15 cellular contexts compared by ENCODE assay signal in the genomic region with DNA sequence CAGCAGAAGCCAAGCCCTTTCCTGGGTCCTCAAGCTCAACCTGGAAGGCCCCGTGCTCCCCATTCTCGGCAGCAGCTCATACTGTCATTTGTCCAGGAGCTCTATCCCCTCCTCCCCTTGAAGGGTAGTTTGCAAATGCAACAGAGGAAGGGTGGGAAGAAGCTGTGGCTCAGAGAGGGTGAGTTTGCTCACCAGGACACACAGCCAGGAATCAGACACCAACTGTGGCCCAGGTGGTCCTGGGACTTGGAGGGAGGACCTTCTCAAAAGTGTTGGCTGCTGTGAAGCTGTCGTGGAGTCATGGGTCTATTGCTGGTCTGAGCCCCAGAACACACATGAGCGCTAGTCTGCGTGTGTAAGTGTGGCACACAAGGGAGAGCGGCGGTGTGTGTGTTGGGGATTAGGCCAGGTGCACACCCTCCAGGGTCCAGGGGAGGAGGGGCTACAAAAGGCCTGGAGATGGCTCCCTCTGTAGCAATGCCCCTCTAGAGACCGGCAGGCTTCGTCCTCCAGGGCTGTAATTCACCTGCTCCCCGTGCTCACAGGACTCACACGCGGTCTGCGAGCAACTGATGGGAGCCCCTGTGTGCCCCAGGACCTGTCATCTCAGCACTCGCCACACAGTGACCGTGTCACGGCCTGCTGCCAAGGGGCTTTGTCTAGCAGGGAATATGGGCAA. TPM values are rescaled to one million over a fixed set of nuclear protein-coding genes. Genes with fewer than 3 reads are reported as not detected.
DNase-seq lines count a peak whose midpoint lies in the region; ATAC-seq, FAIRE-seq and TF ChIP-seq lines count a peak whose summit lies in the region.
"Had no signal": no experiment of that assay in that cellular context is flagged by ENCODE, and none has a peak within 500 bp of the region (broad histone marks: within the 10 kb centered on the region; RNA-seq: fewer than 3 reads in every experiment).

No MANE protein-coding gene starts in this region.

- H3K4me3 Mint-ChIP-seq in stimulated activated naive CD8-positive, alpha-beta T cell treated with anti-CD3 and anti-CD28 coated beads, Interleukin-15, amount 100 ng/mL, for 72 hours: peak overlapping the region; percentile 57 to 65

- no peaks in the 10 kb centered on the region for H3K23me2 ChIP-seq in H1 (ENCODE audit: low read depth, low read length)

- no peaks in the 10 kb centered on the region for H4K20me1 ChIP-seq in HepG2 (ENCODE audit: insufficient read depth, low read length)
- no peaks in the 10 kb centered on the region for H4K20me1 ChIP-seq in SU-DHL-6 (ENCODE audit: low read depth, low read length)
- no peaks in the 10 kb centered on the region for H4K20me1 ChIP-seq in H1 (replicated peaks in 1 of 2; ENCODE audit: control insufficient read depth in 1 of 2, insufficient read depth in 2 of 2, low read length in 2 of 2)

- H3K27ac ChIP-seq in HepG2 (ENCODE audit: extremely low read length, insufficient read depth, low read length) (no peak overlapping the region), right lobe of liver (no peak overlapping the region), SU-DHL-6 (ENCODE audit: low read depth, low read length) (no peak overlapping the region), H1 (ENCODE audit: low read depth, low read length) (no peak overlapping the region), WERI-Rb-1 (no peak overlapping the region), esophagus squamous epithelium (no peak overlapping the region)
- H3K27ac ChIP-seq: uterus had no signal

- H2AK5ac ChIP-seq in H1 (ENCODE audit: low read depth, low read length): peak overlapping the region; percentile 60; the same call in 1 of the 2 replicates

- no peak for TF ChIP-seq POLR2A in HepG2 (IDR thresholded peaks at IDR 0.05; ENCODE audit: insufficient read depth in 1 of 2, low read depth in 2 of 2, low read length in 2 of 2)
- no peak for TF ChIP-seq POLR2A in right lobe of liver (IDR thresholded peaks at IDR 0.05)
- TF ChIP-seq POLR2A in H1 (IDR thresholded peaks at IDR 0.05; ENCODE audit: control extremely low read depth in 1 of 2, low read depth in 2 of 2, low read length in 2 of 2): no peak
- TF ChIP-seq POLR2A in esophagus squamous epithelium (IDR thresholded peaks at IDR 0.05): no peak

- no peak for FAIRE-seq in HepG2 (lab: Jason Lieb, UNC)
- FAIRE-seq in H1 (lab: Jason Lieb, UNC): no peak
- FAIRE-seq: HTR-8/SVneo had no signal

- no peak for TF ChIP-seq CTCF in HepG2 (CRISPR knock-in tag; IDR thresholded peaks at IDR 0.05)
- TF ChIP-seq CTCF in right lobe of liver (IDR thresholded peaks at IDR 0.05): no peak
- TF ChIP-seq CTCF in SU-DHL-6 (IDR thresholded peaks at IDR 0.05; ENCODE audit: insufficient read depth, low read length, poor library complexity, severe bottlenecking): no peak
- no peak for TF ChIP-seq CTCF in H1 (IDR thresholded peaks at IDR 0.05; ENCODE audit: control extremely low read depth in 1 of 3, insufficient read depth in 1 of 3, low read depth in 1 of 3, low read length in 3 of 3)
- TF ChIP-seq CTCF in WERI-Rb-1 (IDR thresholded peaks at IDR 0.05; ENCODE audit: low read depth, low read length): no peak
- TF ChIP-seq CTCF in esophagus squamous epithelium (IDR thresholded peaks at IDR 0.05): no peak

- peak overlapping the region; percentile 92; the same call in 1 of the 2 replicates for H2BK12ac ChIP-seq in H1 (ENCODE audit: low read depth, low read length)

- H2BK15ac ChIP-seq in H1 (ENCODE audit: low read length): peak overlapping the region; percentile 65

- H2BK5ac ChIP-seq in H1 (ENCODE audit: low read depth, low read length): no peak overlapping the region; the same call in 1 of the 2 replicates

- H3K27ac Mint-ChIP-seq in stimulated activated naive CD8-positive, alpha-beta T cell treated with anti-CD3 and anti-CD28 coated beads, Interleukin-15, amount 100 ng/mL, for 72 hours: peak overlapping the region; percentile 12 to 72

- no peak overlapping the region for H3K23ac ChIP-seq in H1 (ENCODE audit: insufficient read length)

- H3K79me1 ChIP-seq in H1 (ENCODE audit: low read depth, low read length): no peaks in the 10 kb centered on the region

- CTCF ChIA-PET in HepG2 (lab: Yijun Ruan, JAX; ENCODE audit: low intra/inter-chr PET ratio, low total read pairs): interaction anchor here (2.0 to 2.9 kb wide), 3 partner anchors 66 to 87 kb away, joined by 4 to 51 read pairs (median 18); no protein-coding TSS in a partner anchor
- CTCF ChIA-PET in H1 (lab: Charles Lee; ENCODE audit: partially characterized antibody): interaction anchor here (0.6 to 13.5 kb wide), 28 partner anchors 8 to 388 kb away, joined by 3 to 209 read pairs (median 6); a partner anchor contains a TSS

- WGBS in HepG2 (ENCODE audit: low lambda C conversion rate): 76% methylated on average over 13 of the region's 16 CpGs
- 63% methylated on average over 4 of the region's 16 CpGs for WGBS in right lobe of liver (ENCODE audit: insufficient coverage, low coverage, low lambda C conversion rate, missing lambda C conversion rate)
- 89% methylated on average over 16 of the region's 16 CpGs; no CpG with 5 or more reads in 1 of the 2 experiments for WGBS in H1 (ENCODE audit: extremely low coverage in 1 of 2, insufficient coverage in 1 of 2, insufficient read length in 1 of 2, insufficient replicate concordance in 2 of 2, low coverage in 1 of 2, low lambda C conversion rate in 2 of 2, missing lambda C conversion rate in 1 of 2), 2 experiments
- 71 to 81% methylated on average over 13 to 15 of the region's 16 CpGs for WGBS in esophagus squamous epithelium, 2 donors

- H2BK20ac ChIP-seq in H1 (ENCODE audit: low read length): peak overlapping the region; percentile 72; the same call in 1 of the 2 replicates

- H3K4me1 Mint-ChIP-seq in stimulated activated naive CD8-positive, alpha-beta T cell treated with anti-CD3 and anti-CD28 coated beads, Interleukin-15, amount 100 ng/mL, for 72 hours: peaks cover 45% of the 10 kb centered on the region

- 0 out of 2 replicates have a peak, but pooled peaks cover 3% of the 10 kb centered on the region for H3F3A ChIP-seq in SU-DHL-6 (ENCODE audit: insufficient read depth)

- H3K27me3 Mint-ChIP-seq in stimulated activated naive CD8-positive, alpha-beta T cell treated with anti-CD3 and anti-CD28 coated beads, Interleukin-15, amount 100 ng/mL, for 72 hours: no peaks in the 10 kb centered on the region

- no peak for DNase-seq in HepG2 (ENCODE audit: low spot score)
- DNase-seq in right lobe of liver: no peak
- DNase-seq in H1 (ENCODE audit: low read depth in 1 of 2, low spot score in 2 of 2): no peak
- DNase-seq in stimulated activated naive CD8-positive, alpha-beta T cell treated with anti-CD3 and anti-CD28 coated beads, Interleukin-15, amount 100 ng/mL, for 72 hours: no peak
- no peak for DNase-seq in WERI-Rb-1
- DNase-seq in DMS53 (lab: John Stamatoyannopoulos, UW): no peak
- no peak for DNase-seq in esophagus squamous epithelium (lab: John Stamatoyannopoulos, UW)
- DNase-seq: activated gamma-delta T cell, NCI-H2107, occipital lobe, uterus had no signal

- in situ Hi-C loops in HepG2 (cut with HindIII; ENCODE audit: extremely low pct_ligation_motif_present, low pct_unique_long_range_greater_than_20kb): loop anchor here (5.0 to 25.0 kb wide), 3 partner anchors 65 to 205 kb away; a partner anchor contains a TSS

- intact Hi-C loops in HepG2 (cut with micrococcal nuclease; ENCODE audit: unreplicated experiment): loop anchor here (1.0 kb wide), 2 partner anchors 66 to 87 kb away; no protein-coding TSS in a partner anchor
- intact Hi-C loops in right lobe of liver (cut with DNase I): loop anchor here in 1 of 2 donors (5.0 kb wide), 1 partner anchor 80 kb away; no protein-coding TSS in a partner anchor
- intact Hi-C loops in esophagus squamous epithelium (cut with DNase I): loop anchor here (5.0 kb wide), 1 partner anchor 85 kb away; no protein-coding TSS in a partner anchor

- H2BK120ac ChIP-seq in H1 (replicated peaks; ENCODE audit: low read depth, low read length): no peak overlapping the region

- H3K9me2 ChIP-seq in SU-DHL-6 (replicated peaks; ENCODE audit: insufficient read depth, low read length): no peaks in the 10 kb centered on the region

- peak overlapping the region; percentile 32 for H4K91ac ChIP-seq in H1 (replicated peaks; ENCODE audit: insufficient read length, low read length)

- H3K27me3 ChIP-seq in HepG2 (ENCODE audit: control insufficient read depth in 1 of 2, insufficient read depth in 2 of 2, low read length in 2 of 2): peaks cover 2 to 7% of the 10 kb centered on the region in 2 experiments; a peak in 1 of 5 replicates
- H3K27me3 ChIP-seq in right lobe of liver: no peaks in the 10 kb centered on the region
- H3K27me3 ChIP-seq in SU-DHL-6 (ENCODE audit: low read length): no peaks in the 10 kb centered on the region
- H3K27me3 ChIP-seq in H1 (replicated peaks in 1 of 4; ENCODE audit: control insufficient read depth in 3 of 4, extremely low read depth in 1 of 4, insufficient read depth in 3 of 4, low read length in 3 of 4): no peaks in the 10 kb centered on the region
- no peaks in the 10 kb centered on the region for H3K27me3 ChIP-seq in WERI-Rb-1 (ENCODE audit: insufficient read depth, low read depth, severe bottlenecking)
- no peaks in the 10 kb centered on the region for H3K27me3 ChIP-seq in esophagus squamous epithelium
- H3K27me3 ChIP-seq: gastroesophageal sphincter, uterus had no signal

- ATAC-seq in HepG2: no peak
- no peak for ATAC-seq in right lobe of liver
- no peak for ATAC-seq in stimulated activated naive CD8-positive, alpha-beta T cell treated with anti-CD3 and anti-CD28 coated beads, Interleukin-15, amount 100 ng/mL, for 72 hours

- peak overlapping the region; percentile 56 for H3K4me2 ChIP-seq in HepG2 (ENCODE audit: low read depth, low read length)
- H3K4me2 ChIP-seq in SU-DHL-6 (ENCODE audit: low read depth, low read length, poor library complexity, severe bottlenecking): no peak overlapping the region
- H3K4me2 ChIP-seq in H1 (ENCODE audit: insufficient read depth in 1 of 2, low read depth in 2 of 2, low read length in 2 of 2): no peak overlapping the region

- H3K56ac ChIP-seq in H1 (replicated peaks; ENCODE audit: insufficient read length, low read depth, low read length): no peak overlapping the region

- no peaks in the 10 kb centered on the region for H3K36me3 ChIP-seq in HepG2 (replicated peaks in 1 of 2; ENCODE audit: control insufficient read depth in 1 of 2, insufficient read depth in 2 of 2, low read length in 2 of 2)
- no peaks in the 10 kb centered on the region for H3K36me3 ChIP-seq in right lobe of liver
- no peaks in the 10 kb centered on the region for H3K36me3 ChIP-seq in SU-DHL-6 (ENCODE audit: low read length)
- H3K36me3 ChIP-seq in H1 (ENCODE audit: control insufficient read depth in 2 of 4, insufficient read depth in 4 of 4, low read length in 3 of 4): no peaks in the 10 kb centered on the region
- H3K36me3 ChIP-seq in WERI-Rb-1: no peaks in the 10 kb centered on the region
- H3K36me3 ChIP-seq in esophagus squamous epithelium: no peaks in the 10 kb centered on the region
- H3K36me3 ChIP-seq: gastroesophageal sphincter, uterus had no signal

- POLR2A ChIA-PET in HepG2 (lab: Yijun Ruan, JAX): interaction anchor here (0.9 to 1.6 kb wide), 7 partner anchors 8 to 102 kb away, joined by 3 to 15 read pairs (median 4); a partner anchor contains a TSS
- POLR2A ChIA-PET in H1 (lab: Charles Lee; ENCODE audit: partially characterized antibody): interaction anchor here (0.6 to 5.2 kb wide), 10 partner anchors 7 to 343 kb away, joined by 3 to 51 read pairs (median 6); a partner anchor contains a TSS

- TF ChIP-seq RAD21 in HepG2 (CRISPR knock-in tag; IDR thresholded peaks at IDR 0.05) (no peak), H1 (IDR thresholded peaks at IDR 0.05 in 1 of 2, conservative IDR thresholded peaks at IDR 0.05 in 1 of 2; ENCODE audit: low read depth in 2 of 2, low read length in 2 of 2) (no peak)

- H3K9me3 ChIP-seq in HepG2 (ENCODE audit: low read length): no peaks in the 10 kb centered on the region
- no peaks in the 10 kb centered on the region for H3K9me3 ChIP-seq in right lobe of liver
- H3K9me3 ChIP-seq in SU-DHL-6 (ENCODE audit: insufficient read depth, low read length): no peaks in the 10 kb centered on the region
- no peaks in the 10 kb centered on the region for H3K9me3 ChIP-seq in H1 (ENCODE audit: insufficient read depth in 2 of 2, low read depth in 1 of 2, low read length in 1 of 2)
- H3K9me3 ChIP-seq in WERI-Rb-1 (ENCODE audit: severe bottlenecking): peaks cover 2% of the 10 kb centered on the region
- H3K9me3 ChIP-seq in esophagus squamous epithelium: no peaks in the 10 kb centered on the region
- H3K9me3 ChIP-seq: gastroesophageal sphincter, uterus had no signal

- H3K4me3 ChIP-seq in HepG2 (replicated peaks in 1 of 3; ENCODE audit: insufficient read depth in 1 of 3, low read depth in 2 of 3, low read length in 3 of 3) (peak overlapping the region in 1 of 3 experiments; percentile 38; a peak in 2 of 6 replicates), right lobe of liver (no peak overlapping the region), SU-DHL-6 (ENCODE audit: insufficient read depth, low read length, poor library complexity, severe bottlenecking) (no peak overlapping the region), H1 (ENCODE audit: extremely low read depth in 1 of 4, insufficient read depth in 2 of 4, low read depth in 3 of 4, low read length in 4 of 4) (no peak overlapping the region), WERI-Rb-1 (ENCODE audit: low read depth, low read length) (no peak overlapping the region), esophagus squamous epithelium (no peak overlapping the region)
- H3K4me3 ChIP-seq: lung had no signal

- H3K79me2 ChIP-seq in HepG2 (ENCODE audit: insufficient read depth, low read length): no peaks in the 10 kb centered on the region
- no peaks in the 10 kb centered on the region for H3K79me2 ChIP-seq in SU-DHL-6 (ENCODE audit: insufficient read depth, low read length)
- no peaks in the 10 kb centered on the region for H3K79me2 ChIP-seq in H1 (ENCODE audit: control insufficient read depth in 1 of 2, insufficient read depth in 2 of 2, low read length in 2 of 2)

- H3K9me3 Mint-ChIP-seq in stimulated activated naive CD8-positive, alpha-beta T cell treated with anti-CD3 and anti-CD28 coated beads, Interleukin-15, amount 100 ng/mL, for 72 hours: no peaks in the 10 kb centered on the region

- H3K18ac ChIP-seq in H1 (ENCODE audit: extremely low read depth, low read length): no peak overlapping the region

- TF ChIP-seq EP300 in HepG2 (IDR thresholded peaks at IDR 0.05; ENCODE audit: low read depth in 2 of 2, low read length in 2 of 2) (no peak), HepG2 (CRISPR knock-in tag; IDR thresholded peaks at IDR 0.05; ENCODE audit: borderline replicate concordance) (no peak), H1 (IDR thresholded peaks at IDR 0.05; ENCODE audit: borderline replicate concordance in 1 of 2, low read depth in 2 of 2, low read length in 2 of 2) (no peak)

- H3K9ac ChIP-seq in HepG2 (ENCODE audit: insufficient read depth, low read depth, low read length): 0 out of 2 replicates have a peak overlapping the region, but pooled peaks have one; percentile 36
- 0 out of 2 replicates have a peak overlapping the region, but pooled peaks have one; percentile 1 for H3K9ac ChIP-seq in SU-DHL-6 (ENCODE audit: low read length)
- no peak overlapping the region; a peak in 1 of 7 replicates for H3K9ac ChIP-seq in H1 (replicated peaks in 1 of 4; ENCODE audit: extremely low read depth in 1 of 4, low read depth in 3 of 4, low read length in 3 of 4)

- H3K14ac ChIP-seq in H1 (ENCODE audit: insufficient read length): no peak overlapping the region

- H3K4me1 ChIP-seq in HepG2 (ENCODE audit: insufficient read depth, low read length) (peaks cover 34% of the 10 kb centered on the region), right lobe of liver (peaks cover 0 to 10% (median 0%) of the 10 kb centered on the region in 4 donors), H1 (replicated peaks in 1 of 4; ENCODE audit: control insufficient read depth in 3 of 4, insufficient read depth in 4 of 4, low read length in 3 of 4) (peaks cover 4 to 20% (median 8%) of the 10 kb centered on the region in 4 experiments), esophagus squamous epithelium (peaks cover 6 to 15% (median 11%) of the 10 kb centered on the region in 3 donors)

- H3K4ac ChIP-seq in H1 (replicated peaks; ENCODE audit: insufficient read length, low read depth, low read length): no peak overlapping the region

- H2AFZ ChIP-seq in HepG2 (ENCODE audit: low read length): peak overlapping the region; percentile 91
- H2AFZ ChIP-seq in SU-DHL-6 (ENCODE audit: low read depth, low read length, severe bottlenecking): no peak overlapping the region
- H2AFZ ChIP-seq in H1 (ENCODE audit: low read length): no peak overlapping the region

- no TSS peak for BruUV-seq in HepG2 (replicated peaks; lab: Mats Ljungman, UMichigan)

- peak overlapping the region; percentile 82; the same call in 1 of the 2 replicates for H4K8ac ChIP-seq in H1 (ENCODE audit: extremely low read depth, insufficient read depth, low read length)

- no peak overlapping the region for H4K5ac ChIP-seq in H1 (ENCODE audit: insufficient read length, low read depth, low read length)

RNA-seq across cellular contexts. Expression of a gene that starts 8.2 kb away (rescaled TPM):
- total RNA-seq in HepG2 (2016; rRNA removed; fragmentation: Illumina TruSeq; extraction: Trizol): 2,116 and 2,466 TPM in 2 replicates
- total RNA-seq in HepG2 (2016; cell fraction: cytosol; rRNA removed; fragmentation: Illumina TruSeq; extraction: Trizol; ENCODE audit: low read depth): 3,305 and 3,520 TPM in 2 replicates
- total RNA-seq in HepG2 (2016; cell fraction: insoluble cytoplasmic fraction; rRNA removed; fragmentation: Illumina TruSeq; extraction: Trizol): 2,149 and 2,588 TPM in 2 replicates
- 4,929 and 5,069 TPM in 2 replicates for total RNA-seq in HepG2 (2016; cell fraction: membrane; rRNA removed; fragmentation: Illumina TruSeq; extraction: Trizol)
- 644 and 721 TPM in 2 replicates for total RNA-seq in HepG2 (2016; cell fraction: nucleus; rRNA removed; fragmentation: Illumina TruSeq; extraction: Trizol)
- 3,058 and 3,295 TPM in 2 replicates for polyA plus RNA-seq in HepG2 (2011; rRNA removed)
- 6,315 and 8,239 TPM in 2 replicates for polyA plus RNA-seq in HepG2 (2011; cell fraction: cytosol; rRNA removed)
- polyA plus RNA-seq in HepG2 (2011; cell fraction: nucleus; rRNA removed): 1,184 and 1,580 TPM in 2 replicates
- 3,506 and 4,895 TPM in 2 replicates for polyA plus RNA-seq in HepG2 (2012)
- 3,347 and 3,785 TPM in 2 replicates for polyA plus RNA-seq in HepG2 (2016; cell fraction: cytosol; fragmentation: Illumina TruSeq; extraction: Trizol; ENCODE audit: low read depth)
- 2,246 and 2,277 TPM in 2 replicates for polyA plus RNA-seq in HepG2 (2016; cell fraction: insoluble cytoplasmic fraction; fragmentation: Illumina TruSeq; extraction: Trizol; ENCODE audit: low read depth)
- 4,452 and 4,569 TPM in 2 replicates for polyA plus RNA-seq in HepG2 (2016; cell fraction: membrane; fragmentation: Illumina TruSeq; extraction: Trizol; ENCODE audit: low read depth)
- 1,056 and 1,136 TPM in 2 replicates for polyA plus RNA-seq in HepG2 (2016; cell fraction: nucleus; fragmentation: Illumina TruSeq; extraction: Trizol; ENCODE audit: insufficient read depth, low read depth)
- polyA minus RNA-seq in HepG2 (2011; rRNA and poly(A)+ RNA removed; ENCODE audit: low replicate concordance): 795 and 1,496 TPM in 2 replicates
- polyA minus RNA-seq in HepG2 (2011; cell fraction: cytosol; rRNA and poly(A)+ RNA removed): 375 and 432 TPM in 2 replicates
- 180 and 283 TPM in 2 replicates for polyA minus RNA-seq in HepG2 (2011; cell fraction: nucleus; rRNA and poly(A)+ RNA removed)
- 100 to 1,000 TPM; 573 to 800 (median 663) TPM for total RNA-seq in right lobe of liver
- 2,548 and 2,599 TPM in 2 replicates for total RNA-seq in H1 (2021; fragmentation: NEBNext Ultra II Directional; extraction: Animal tissue kit (Norgen Biotek cat#: 25700))
- 5,579 and 6,423 TPM in 2 replicates for polyA plus RNA-seq in H1 (2011; rRNA removed)
- polyA plus RNA-seq in H1 (2011; cell fraction: cytosol; rRNA removed): 6,153 TPM
- polyA plus RNA-seq in H1 (2011; cell fraction: nucleus; rRNA removed): 2,076 TPM
- 3,315 to 4,827 TPM (median 4,072 TPM) in 4 replicates for polyA plus RNA-seq in H1 (2012, experiment 1 of 2)
- polyA plus RNA-seq in H1 (2012, experiment 2 of 2): 7,349 TPM
- 3,849 TPM for polyA plus RNA-seq in H1 (2013, experiment 1 of 2)
- 4,074 TPM for polyA plus RNA-seq in H1 (2013, experiment 2 of 2)
- polyA minus RNA-seq in H1 (2011; rRNA and poly(A)+ RNA removed): 913 and 940 TPM in 2 replicates
- 455 TPM for polyA minus RNA-seq in H1 (2011; cell fraction: cytosol; rRNA and poly(A)+ RNA removed)
- 375 TPM for polyA minus RNA-seq in H1 (2011; cell fraction: nucleus; rRNA and poly(A)+ RNA removed)
- 1,000 to 10,000 TPM; 1,098 to 4,026 (median 2,484) TPM for total RNA-seq in esophagus squamous epithelium

RNA-seq across cellular contexts. Expression of a gene that starts 45.0 kb away (rescaled TPM):
- total RNA-seq in HepG2 (2016; rRNA removed; fragmentation: Illumina TruSeq; extraction: Trizol): 30.1 and 84.4 TPM in 2 replicates
- total RNA-seq in HepG2 (2016; cell fraction: cytosol; rRNA removed; fragmentation: Illumina TruSeq; extraction: Trizol; ENCODE audit: low read depth): 19.1 and 22.1 TPM in 2 replicates
- 30.1 and 86.9 TPM in 2 replicates for total RNA-seq in HepG2 (2016; cell fraction: insoluble cytoplasmic fraction; rRNA removed; fragmentation: Illumina TruSeq; extraction: Trizol)
- 23.8 and 31.1 TPM in 2 replicates for total RNA-seq in HepG2 (2016; cell fraction: membrane; rRNA removed; fragmentation: Illumina TruSeq; extraction: Trizol)
- total RNA-seq in HepG2 (2016; cell fraction: nucleus; rRNA removed; fragmentation: Illumina TruSeq; extraction: Trizol): 88.0 and 96.2 TPM in 2 replicates
- 34.1 and 56.4 TPM in 2 replicates for polyA plus RNA-seq in HepG2 (2011; rRNA removed)
- 24.7 and 30.8 TPM in 2 replicates for polyA plus RNA-seq in HepG2 (2011; cell fraction: cytosol; rRNA removed)
- 26.5 and 30.9 TPM in 2 replicates for polyA plus RNA-seq in HepG2 (2011; cell fraction: nucleus; rRNA removed)
- polyA plus RNA-seq in HepG2 (2012): 73.1 and 87.1 TPM in 2 replicates
- polyA plus RNA-seq in HepG2 (2016; cell fraction: cytosol; fragmentation: Illumina TruSeq; extraction: Trizol; ENCODE audit: low read depth): 44.1 and 51.7 TPM in 2 replicates
- 52.1 and 69.3 TPM in 2 replicates for polyA plus RNA-seq in HepG2 (2016; cell fraction: insoluble cytoplasmic fraction; fragmentation: Illumina TruSeq; extraction: Trizol; ENCODE audit: low read depth)
- 51.1 and 54.1 TPM in 2 replicates for polyA plus RNA-seq in HepG2 (2016; cell fraction: membrane; fragmentation: Illumina TruSeq; extraction: Trizol; ENCODE audit: low read depth)
- 232 and 243 TPM in 2 replicates for polyA plus RNA-seq in HepG2 (2016; cell fraction: nucleus; fragmentation: Illumina TruSeq; extraction: Trizol; ENCODE audit: insufficient read depth, low read depth)
- 2.5 and 52.0 TPM in 2 replicates for polyA minus RNA-seq in HepG2 (2011; rRNA and poly(A)+ RNA removed; ENCODE audit: low replicate concordance)
- 21.3 and 26.3 TPM in 2 replicates for polyA minus RNA-seq in HepG2 (2011; cell fraction: cytosol; rRNA and poly(A)+ RNA removed)
- polyA minus RNA-seq in HepG2 (2011; cell fraction: nucleus; rRNA and poly(A)+ RNA removed): 11.5 and 16.5 TPM in 2 replicates
- total RNA-seq in right lobe of liver: 100 to 1,000 TPM in 5 of 6 experiments, 10 to 100 TPM in 1; 68.4 to 549 (median 211) TPM
- 45.9 and 48.6 TPM in 2 replicates for total RNA-seq in H1 (2021; fragmentation: NEBNext Ultra II Directional; extraction: Animal tissue kit (Norgen Biotek cat#: 25700))
- 61.0 and 61.8 TPM in 2 replicates for polyA plus RNA-seq in H1 (2011; rRNA removed)
- 32.2 TPM for polyA plus RNA-seq in H1 (2011; cell fraction: cytosol; rRNA removed)
- polyA plus RNA-seq in H1 (2011; cell fraction: nucleus; rRNA removed): 47.9 TPM
- polyA plus RNA-seq in H1 (2012, experiment 1 of 2): 52.7 to 98.5 TPM (median 93.0 TPM) in 4 replicates
- 84.1 TPM for polyA plus RNA-seq in H1 (2012, experiment 2 of 2)
- polyA plus RNA-seq in H1 (2013, experiment 1 of 2): 152 TPM
- 192 TPM for polyA plus RNA-seq in H1 (2013, experiment 2 of 2)
- 25.9 and 26.9 TPM in 2 replicates for polyA minus RNA-seq in H1 (2011; rRNA and poly(A)+ RNA removed)
- 37.9 TPM for polyA minus RNA-seq in H1 (2011; cell fraction: cytosol; rRNA and poly(A)+ RNA removed)
- polyA minus RNA-seq in H1 (2011; cell fraction: nucleus; rRNA and poly(A)+ RNA removed): 26.2 TPM
- 1,000 to 10,000 TPM in 1 of 4 donors, 100 to 1,000 TPM in 2, 10 to 100 TPM in 1; 91.0 to 1,037 (median 261) TPM for total RNA-seq in esophagus squamous epithelium

RNA-seq across cellular contexts. Expression of a gene that starts 50.2 kb away (rescaled TPM):
- total RNA-seq in HepG2 (2016; rRNA removed; fragmentation: Illumina TruSeq; extraction: Trizol): 22.1 and 26.2 TPM in 2 replicates
- total RNA-seq in HepG2 (2016; cell fraction: cytosol; rRNA removed; fragmentation: Illumina TruSeq; extraction: Trizol; ENCODE audit: low read depth): 6.5 and 8.8 TPM in 2 replicates
- total RNA-seq in HepG2 (2016; cell fraction: insoluble cytoplasmic fraction; rRNA removed; fragmentation: Illumina TruSeq; extraction: Trizol): 19.6 and 25.2 TPM in 2 replicates
- 16.4 and 18.4 TPM in 2 replicates for total RNA-seq in HepG2 (2016; cell fraction: membrane; rRNA removed; fragmentation: Illumina TruSeq; extraction: Trizol)
- 25.2 and 29.3 TPM in 2 replicates for total RNA-seq in HepG2 (2016; cell fraction: nucleus; rRNA removed; fragmentation: Illumina TruSeq; extraction: Trizol)
- 23.8 and 35.0 TPM in 2 replicates for polyA plus RNA-seq in HepG2 (2011; rRNA removed)
- polyA plus RNA-seq in HepG2 (2011; cell fraction: cytosol; rRNA removed): 18.9 and 20.3 TPM in 2 replicates
- 67.6 and 71.1 TPM in 2 replicates for polyA plus RNA-seq in HepG2 (2011; cell fraction: nucleus; rRNA removed)
- 36.0 and 40.8 TPM in 2 replicates for polyA plus RNA-seq in HepG2 (2012)
- 2.7 and 3.1 TPM in 2 replicates for polyA plus RNA-seq in HepG2 (2016; cell fraction: cytosol; fragmentation: Illumina TruSeq; extraction: Trizol; ENCODE audit: low read depth)
- polyA plus RNA-seq in HepG2 (2016; cell fraction: insoluble cytoplasmic fraction; fragmentation: Illumina TruSeq; extraction: Trizol; ENCODE audit: low read depth): 15.4 and 18.3 TPM in 2 replicates
- 7.8 TPM in 2 replicates for polyA plus RNA-seq in HepG2 (2016; cell fraction: membrane; fragmentation: Illumina TruSeq; extraction: Trizol; ENCODE audit: low read depth)
- polyA plus RNA-seq in HepG2 (2016; cell fraction: nucleus; fragmentation: Illumina TruSeq; extraction: Trizol; ENCODE audit: insufficient read depth, low read depth): 29.1 and 30.9 TPM in 2 replicates
- 12.5 and 73.9 TPM in 2 replicates for polyA minus RNA-seq in HepG2 (2011; rRNA and poly(A)+ RNA removed; ENCODE audit: low replicate concordance)
- 20.8 and 29.5 TPM in 2 replicates for polyA minus RNA-seq in HepG2 (2011; cell fraction: cytosol; rRNA and poly(A)+ RNA removed)
- 55.1 and 55.2 TPM in 2 replicates for polyA minus RNA-seq in HepG2 (2011; cell fraction: nucleus; rRNA and poly(A)+ RNA removed)
- 10 to 100 TPM; 38.1 to 97.5 (median 76.0) TPM for total RNA-seq in right lobe of liver
- total RNA-seq in H1 (2021; fragmentation: NEBNext Ultra II Directional; extraction: Animal tissue kit (Norgen Biotek cat#: 25700)): 70.1 and 72.0 TPM in 2 replicates
- 27.0 and 37.7 TPM in 2 replicates for polyA plus RNA-seq in H1 (2011; rRNA removed)
- 21.2 TPM for polyA plus RNA-seq in H1 (2011; cell fraction: cytosol; rRNA removed)
- polyA plus RNA-seq in H1 (2011; cell fraction: nucleus; rRNA removed): 50.8 TPM
- 28.7 to 34.5 TPM (median 31.7 TPM) in 4 replicates for polyA plus RNA-seq in H1 (2012, experiment 1 of 2)
- polyA plus RNA-seq in H1 (2012, experiment 2 of 2): 30.3 TPM
- polyA plus RNA-seq in H1 (2013, experiment 1 of 2): 30.1 TPM
- polyA plus RNA-seq in H1 (2013, experiment 2 of 2): 32.9 TPM
- 41.4 and 47.8 TPM in 2 replicates for polyA minus RNA-seq in H1 (2011; rRNA and poly(A)+ RNA removed)
- 32.1 TPM for polyA minus RNA-seq in H1 (2011; cell fraction: cytosol; rRNA and poly(A)+ RNA removed)
- 37.9 TPM for polyA minus RNA-seq in H1 (2011; cell fraction: nucleus; rRNA and poly(A)+ RNA removed)
- 100 to 1,000 TPM in 3 of 4 donors, 10 to 100 TPM in 1; 76.5 to 205 (median 118) TPM for total RNA-seq in esophagus squamous epithelium

Comparison
In these comparisons a context has a peak if more than half of its experiments do, and no peak if none do; other contexts are left out.
1. H3K9ac ChIP-seq: peak in HepG2 (single experiment) and SU-DHL-6 (single experiment); none in H1 (0 of 4).